ENCODE assay signal across 17 cellular contexts in the genomic region with DNA sequence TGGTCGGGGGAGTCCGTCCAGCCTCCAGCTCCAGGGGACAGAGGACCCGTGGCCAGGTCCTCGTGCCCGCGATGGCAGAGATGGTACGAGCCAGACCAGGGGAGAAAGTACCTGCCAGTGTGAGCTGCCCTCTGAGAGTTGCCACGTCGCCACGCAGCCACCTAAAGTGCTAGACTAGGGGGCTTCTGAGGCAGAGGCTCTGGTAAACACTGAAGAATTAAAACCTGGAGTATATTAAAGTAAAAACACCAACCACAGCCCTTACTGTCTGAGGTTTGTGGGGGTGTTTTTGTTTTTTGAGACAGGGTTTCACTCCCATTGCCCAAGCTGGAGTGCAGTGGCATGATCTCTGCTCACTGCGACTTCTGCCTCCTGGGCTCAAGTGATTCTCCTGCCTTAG.
DNase-seq lines count a peak whose midpoint lies in the region; ATAC-seq, FAIRE-seq and TF ChIP-seq lines count a peak whose summit lies in the region.
"Had no signal": no experiment of that assay in that cellular context is flagged by ENCODE, and none has a peak within 500 bp of the region (broad histone marks: within the 10 kb centered on the region; RNA-seq: fewer than 3 reads in every experiment).

No MANE protein-coding gene starts in this region.

- no peaks in the 10 kb centered on the region for H4K20me1 ChIP-seq in HepG2 (ENCODE audit: insufficient read depth, low read length)
- no peaks in the 10 kb centered on the region for H4K20me1 ChIP-seq in neural progenitor cell (ENCODE audit: low read depth)

- H3K27me3 ChIP-seq in HepG2 (ENCODE audit: control insufficient read depth in 1 of 2, insufficient read depth in 2 of 2, low read length in 2 of 2) (peaks cover 2 to 32% of the 10 kb centered on the region in 2 experiments; a peak in 4 of 5 replicates), right lobe of liver (no peaks in the 10 kb centered on the region), neural progenitor cell (no peaks in the 10 kb centered on the region)

- H3K9me3 ChIP-seq in HepG2 (ENCODE audit: low read length), result no peaks in the 10 kb centered on the region
- H3K9me3 ChIP-seq in right lobe of liver, result no peaks in the 10 kb centered on the region
- H3K9me3 ChIP-seq in neural progenitor cell (ENCODE audit: low read depth), result no peaks in the 10 kb centered on the region
- H3K9me3 ChIP-seq: A549, HAP-1 had no signal

- BruUV-seq in HepG2 (replicated peaks; lab: Mats Ljungman, UMichigan), result no TSS peak

- H3K36me3 ChIP-seq in HepG2 (replicated peaks in 1 of 2; ENCODE audit: control insufficient read depth in 1 of 2, insufficient read depth in 2 of 2, low read length in 2 of 2) (no peaks in the 10 kb centered on the region), right lobe of liver (no peaks in the 10 kb centered on the region), neural progenitor cell (no peaks in the 10 kb centered on the region)
- H3K36me3 ChIP-seq: HAP-1 had no signal

- CTCF ChIA-PET in HepG2 (lab: Yijun Ruan, JAX; ENCODE audit: low intra/inter-chr PET ratio, low total read pairs), result no interaction called here

- H3K4me1 Mint-ChIP-seq in immature natural killer cell (no peaks in the 10 kb centered on the region), neural progenitor cell (peaks cover 12% of the 10 kb centered on the region)
- H3K4me1 Mint-ChIP-seq in stimulated activated effector memory CD8-positive, alpha-beta T cell treated with anti-CD3 and anti-CD28 coated beads, Interleukin-12 subunit alpha, Interleukin-12 subunit beta, amount 100 ng/mL, for 72 hours, result no peaks in the 10 kb centered on the region

- H3K4me1 ChIP-seq in HepG2 (ENCODE audit: insufficient read depth, low read length), result peaks cover 13% of the 10 kb centered on the region; the same call in 1 of the 2 replicates
- no peaks in the 10 kb centered on the region for H3K4me1 ChIP-seq in right lobe of liver
- no peaks in the 10 kb centered on the region for H3K4me1 ChIP-seq in neural progenitor cell
- H3K4me1 ChIP-seq: A549, HAP-1 had no signal

- no peak overlapping the region for H3K4me2 ChIP-seq in HepG2 (ENCODE audit: low read depth, low read length)
- no peak overlapping the region for H3K4me2 ChIP-seq in neural progenitor cell
- H3K4me2 ChIP-seq: A549 had no signal

- DNase-seq in DMS53 (lab: John Stamatoyannopoulos, UW) (peak; percentile 24), DMS53 treated with DMSO at 0.1 percent for 48 hours (lab: John Stamatoyannopoulos, UW; ENCODE audit: unreplicated experiment) (no peak), HepG2 (ENCODE audit: low spot score) (no peak), right lobe of liver (no peak), immature natural killer cell (peak in 2 of 3 donors; percentile 1 to 16), neural progenitor cell (ENCODE audit: low spot score) (no peak), COLO668 (lab: John Stamatoyannopoulos, UW; ENCODE audit: unreplicated experiment) (no peak)
- DNase-seq in stimulated activated effector memory CD8-positive, alpha-beta T cell treated with anti-CD3 and anti-CD28 coated beads, Interleukin-12 subunit alpha, Interleukin-12 subunit beta, amount 100 ng/mL, for 72 hours (ENCODE audit: low spot score in 2 of 2), result no peak
- DNase-seq: AML-193; CD4-positive, alpha-beta T cell; DMS153; GM23248 had no signal

- H3K9me3 Mint-ChIP-seq in immature natural killer cell (no peaks in the 10 kb centered on the region), neural progenitor cell (no peaks in the 10 kb centered on the region)
- peaks cover 7% of the 10 kb centered on the region for H3K9me3 Mint-ChIP-seq in stimulated activated effector memory CD8-positive, alpha-beta T cell treated with anti-CD3 and anti-CD28 coated beads, Interleukin-12 subunit alpha, Interleukin-12 subunit beta, amount 100 ng/mL, for 72 hours
- H3K9me3 Mint-ChIP-seq: CD4-positive, alpha-beta T cell had no signal

- 82% methylated on average over 4 of the region's 11 CpGs for WGBS in HepG2 (ENCODE audit: low lambda C conversion rate)
- no CpG with 5 or more reads among the region's 11 CpGs for WGBS in right lobe of liver (ENCODE audit: insufficient coverage, low coverage, low lambda C conversion rate, missing lambda C conversion rate)

- in situ Hi-C loops in HepG2 (cut with HindIII; ENCODE audit: extremely low pct_ligation_motif_present, low pct_unique_long_range_greater_than_20kb), result no loop called here

- no peak for TF ChIP-seq EP300 in HepG2 (IDR thresholded peaks at IDR 0.05; ENCODE audit: low read depth in 2 of 2, low read length in 2 of 2)
- TF ChIP-seq EP300 in HepG2 (CRISPR knock-in tag; IDR thresholded peaks at IDR 0.05; ENCODE audit: borderline replicate concordance), result no peak

- H3K9ac ChIP-seq in HepG2 (ENCODE audit: insufficient read depth, low read depth, low read length), result no peak overlapping the region
- no peak overlapping the region for H3K9ac ChIP-seq in neural progenitor cell
- H3K9ac ChIP-seq: GM23248 had no signal

- peaks cover 3% of the 10 kb centered on the region for H3F3A ChIP-seq in neural progenitor cell (ENCODE audit: low read depth)

- no peak for FAIRE-seq in HepG2 (lab: Jason Lieb, UNC)
- FAIRE-seq: A549, G401.6 had no signal

- H3K36me3 Mint-ChIP-seq in immature natural killer cell, result no peaks in the 10 kb centered on the region
- no peaks in the 10 kb centered on the region for H3K36me3 Mint-ChIP-seq in stimulated activated effector memory CD8-positive, alpha-beta T cell treated with anti-CD3 and anti-CD28 coated beads, Interleukin-12 subunit alpha, Interleukin-12 subunit beta, amount 100 ng/mL, for 72 hours
- no peaks in the 10 kb centered on the region for H3K36me3 Mint-ChIP-seq in neural progenitor cell

- TF ChIP-seq POLR2A in HepG2 (IDR thresholded peaks at IDR 0.05; ENCODE audit: insufficient read depth in 1 of 2, low read depth in 2 of 2, low read length in 2 of 2) (no peak), right lobe of liver (IDR thresholded peaks at IDR 0.05) (no peak)

- no peak overlapping the region for H2AFZ ChIP-seq in HepG2 (ENCODE audit: low read length)
- H2AFZ ChIP-seq in neural progenitor cell (replicated peaks), result no peak overlapping the region
- H2AFZ ChIP-seq: GM23248 had no signal

- H3K27me3 Mint-ChIP-seq in immature natural killer cell (ENCODE audit: low read depth in 3 of 3), result peaks cover 2 to 6% (median 5%) of the 10 kb centered on the region in 3 donors
- H3K27me3 Mint-ChIP-seq in neural progenitor cell (ENCODE audit: insufficient read depth, low read depth), result peaks cover 8% of the 10 kb centered on the region

- H3K27ac ChIP-seq in HepG2 (ENCODE audit: extremely low read length, insufficient read depth, low read length) (no peak overlapping the region), right lobe of liver (no peak overlapping the region), neural progenitor cell (no peak overlapping the region)
- H3K27ac ChIP-seq: 22Rv1, A549, C4-2B, GM23248 had no signal

- TF ChIP-seq CTCF in HepG2 (CRISPR knock-in tag; IDR thresholded peaks at IDR 0.05), result no peak
- TF ChIP-seq CTCF in right lobe of liver (IDR thresholded peaks at IDR 0.05), result no peak
- no peak for TF ChIP-seq CTCF in neural progenitor cell (IDR thresholded peaks at IDR 0.05)

- no peak for TF ChIP-seq RAD21 in HepG2 (CRISPR knock-in tag; IDR thresholded peaks at IDR 0.05)

- H3K4me3 ChIP-seq in HepG2 (replicated peaks in 1 of 3; ENCODE audit: insufficient read depth in 1 of 3, low read depth in 2 of 3, low read length in 3 of 3) (no peak overlapping the region), right lobe of liver (no peak overlapping the region), neural progenitor cell (no peak overlapping the region)
- H3K4me3 ChIP-seq: A549, GM23248, HAP-1 had no signal

- ATAC-seq in HepG2, result no peak
- ATAC-seq in right lobe of liver, result no peak
- ATAC-seq in stimulated activated effector memory CD8-positive, alpha-beta T cell treated with anti-CD3 and anti-CD28 coated beads, Interleukin-12 subunit alpha, Interleukin-12 subunit beta, amount 100 ng/mL, for 72 hours, result peak; percentile 50
- ATAC-seq: A549 had no signal

- POLR2A ChIA-PET in HepG2 (lab: Yijun Ruan, JAX), result no interaction called here

- H3K4me3 Mint-ChIP-seq in immature natural killer cell (no peak overlapping the region), neural progenitor cell (no peak overlapping the region)
- no peak overlapping the region for H3K4me3 Mint-ChIP-seq in stimulated activated effector memory CD8-positive, alpha-beta T cell treated with anti-CD3 and anti-CD28 coated beads, Interleukin-12 subunit alpha, Interleukin-12 subunit beta, amount 100 ng/mL, for 72 hours
- H3K4me3 Mint-ChIP-seq: CD4-positive, alpha-beta T cell had no signal

- intact Hi-C loops in HepG2 (cut with micrococcal nuclease; ENCODE audit: unreplicated experiment), result no loop called here
- intact Hi-C loops in right lobe of liver (cut with DNase I), result no loop called here

- H3K79me2 ChIP-seq in HepG2 (ENCODE audit: insufficient read depth, low read length) (no peaks in the 10 kb centered on the region), neural progenitor cell (ENCODE audit: low read depth) (no peaks in the 10 kb centered on the region)

- no peak overlapping the region for H3K27ac Mint-ChIP-seq in immature natural killer cell
- no peak overlapping the region for H3K27ac Mint-ChIP-seq in stimulated activated effector memory CD8-positive, alpha-beta T cell treated with anti-CD3 and anti-CD28 coated beads, Interleukin-12 subunit alpha, Interleukin-12 subunit beta, amount 100 ng/mL, for 72 hours
- no peak overlapping the region for H3K27ac Mint-ChIP-seq in neural progenitor cell
- H3K27ac Mint-ChIP-seq: CD4-positive, alpha-beta T cell had no signal

TF ChIP-seq in HepG2, 621 proteins besides CTCF, POLR2A, EP300 and RAD21:
- TF ChIP-seq ZNF382 (CRISPR knock-in tag; IDR thresholded peaks at IDR 0.05; ENCODE audit: borderline replicate concordance), result no peak
- TF ChIP-seq SOX5 (CRISPR knock-in tag; IDR thresholded peaks at IDR 0.05; ENCODE audit: borderline replicate concordance), result no peak
- TF ChIP-seq HNRNPL (IDR thresholded peaks at IDR 0.05; ENCODE audit: low read depth, low read length), result 0 out of 2 replicates have a peak, but pooled peaks have one; percentile 5

Comparison
In these comparisons a context has a peak if more than half of its experiments do, and no peak if none do; other contexts are left out.
1. DNase-seq: peak in DMS53 (single experiment) and immature natural killer cell (2 of 3); none in DMS53 treated with DMSO at 0.1 percent for 48 hours (single experiment), HepG2 (single experiment), right lobe of liver (0 of 3), stimulated activated effector memory CD8-positive, alpha-beta T cell treated with anti-CD3 and anti-CD28 coated beads, Interleukin-12 subunit alpha, Interleukin-12 subunit beta, amount 100 ng/mL, for 72 hours (0 of 2), neural progenitor cell (single experiment) and COLO668 (single experiment).